In genomic region chr7:85664341-85664740, GRCh38 we compare ENCODE assay signal across 4 cellular contexts.
"Had no signal": no experiment of that assay in that cellular context is flagged by ENCODE, and none has a peak within 500 bp of the region (broad histone marks: within the 10 kb centered on the region; RNA-seq: fewer than 3 reads in every experiment).

No MANE protein-coding gene starts in this region.

- H3K4me3 ChIP-seq: GM23338 had no signal

- ATAC-seq: GM23338, HepG2 had no signal

- DNase-seq: H9, HCEC 1CT had no signal
